Comparison of ENCODE assay signal across 8 cellular contexts in the genomic region with DNA sequence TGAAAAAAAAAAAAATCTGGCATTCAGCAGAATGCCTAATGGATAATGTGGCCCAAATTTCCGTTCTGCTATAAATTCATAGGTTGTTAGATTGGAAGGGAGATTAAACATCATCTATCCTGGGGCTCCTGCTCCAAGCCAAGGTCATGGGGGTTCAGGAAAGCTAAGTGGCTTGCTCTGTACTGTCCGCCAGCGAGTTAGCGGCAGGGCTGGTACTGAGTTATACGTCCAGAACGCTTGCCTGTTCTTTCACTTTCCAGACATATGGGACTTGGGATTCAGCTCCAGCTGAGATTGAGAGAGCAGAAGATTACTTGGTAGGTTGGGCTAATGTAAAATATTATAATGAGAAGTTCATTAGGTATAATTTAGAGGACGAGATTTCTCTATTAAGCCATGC. TPM values are rescaled to one million over a fixed set of nuclear protein-coding genes. Genes with fewer than 3 reads are reported as not detected.
DNase-seq lines count a peak whose midpoint lies in the region; ATAC-seq, FAIRE-seq and TF ChIP-seq lines count a peak whose summit lies in the region.

No MANE protein-coding gene starts in this region.

- POLR2A ChIA-PET in AG04449 (lab: Yijun Ruan, JAX) (interaction anchor here (0.6 to 1.7 kb wide), 3 partner anchors 108 to 320 kb away, joined by 3 to 6 read pairs (median 4); no protein-coding TSS in a partner anchor), PC-9 (lab: Charles Lee; ENCODE audit: unreplicated experiment) (interaction anchor here (1.0 kb wide), 1 partner anchor 292 kb away, joined by 6 read pairs; the partner anchor contains the start of gene TSPYL1)

- TF ChIP-seq CTCF in AG04449 (IDR thresholded peaks at IDR 0.05; ENCODE audit: insufficient read depth, low read length, missing control alignments), result no peak
- no peak for TF ChIP-seq CTCF in PC-9 (conservative IDR thresholded peaks at IDR 0.05)
- no peak for TF ChIP-seq CTCF in dorsolateral prefrontal cortex (IDR thresholded peaks at IDR 0.05 in 54 of 56, conservative IDR thresholded peaks at IDR 0.05 in 2 of 56; ENCODE audit: low read depth in 1 of 56, partially characterized antibody in 56 of 56)
- TF ChIP-seq CTCF in upper lobe of left lung (IDR thresholded peaks at IDR 0.05), result no peak

- no peak for TF ChIP-seq POLR2A in GM12892 (IDR thresholded peaks at IDR 0.05; ENCODE audit: low read depth, low read length)
- no peak for TF ChIP-seq POLR2A in upper lobe of left lung (IDR thresholded peaks at IDR 0.05)

- intact Hi-C loops in PC-9 (cut with micrococcal nuclease; ENCODE audit: unreplicated experiment) (loop anchor here (5.0 kb wide), 1 partner anchor 355 kb away; no protein-coding TSS in a partner anchor), dorsolateral prefrontal cortex (cut with DNase I) (loop anchor here in 1 of 2 donors (10.0 kb wide), 1 partner anchor 93 kb away; the partner anchor contains the start of gene ZUP1)

- H3F3A ChIP-seq in PC-9 (ENCODE audit: insufficient read depth, low read depth), result peaks cover 8% of the 10 kb centered on the region; the same call in 1 of the 2 replicates

- FAIRE-seq in GM12892 (lab: Jason Lieb, UNC), result peak; percentile 69

- no peaks in the 10 kb centered on the region for H3K9me2 ChIP-seq in PC-9 (ENCODE audit: insufficient read depth)

- peak overlapping the region; percentile 83 for H3K4me3 ChIP-seq in AG04449 (ENCODE audit: low read depth, low read length)
- peak overlapping the region; percentile 95 for H3K4me3 ChIP-seq in PC-9
- H3K4me3 ChIP-seq in dorsolateral prefrontal cortex, result peak overlapping the region; percentile 64 to 99 (median 88)
- peak overlapping the region; percentile 59 to 90 (median 79) for H3K4me3 ChIP-seq in upper lobe of left lung

- H4K20me1 ChIP-seq in PC-9 (ENCODE audit: insufficient read depth), result no peaks in the 10 kb centered on the region

- H3K4me1 ChIP-seq in PC-9 (replicated peaks; ENCODE audit: insufficient read depth) (peaks cover 30% of the 10 kb centered on the region), upper lobe of left lung (peaks cover 23 to 36% (median 25%) of the 10 kb centered on the region in 4 donors)

- CTCF ChIA-PET in AG04449 (lab: Yijun Ruan, JAX), result interaction anchor here (1.1 to 7.4 kb wide), 8 partner anchors 9 to 303 kb away, joined by 3 to 66 read pairs (median 20); no protein-coding TSS in a partner anchor
- CTCF ChIA-PET in PC-9 (lab: Charles Lee), result interaction anchor here (0.7 to 1.6 kb wide), 4 partner anchors 53 to 303 kb away, joined by 4 to 5 read pairs (median 4); partner anchors contain the start of gene CALHM5

- ATAC-seq in upper lobe of left lung (ENCODE audit: low FRiP score in 2 of 2), result peak in 1 of 2 donors; percentile 40
- no peak for ATAC-seq in GM21360 (IDR thresholded peaks at IDR 0.05; ENCODE audit: unreplicated experiment)

- BruUV-seq in PC-9 (replicated peaks; lab: Mats Ljungman, UMichigan), result no TSS peak

- 4 to 7% methylated on average over 7 of the region's 7 CpGs for WGBS in upper lobe of left lung, 2 donors

- peak overlapping the region; percentile 81 for H3K4me2 ChIP-seq in PC-9

- peak overlapping the region; percentile 92 for H2AFZ ChIP-seq in PC-9

- DNase-seq in AG04449 (ENCODE audit: low read depth, low spot score) (no peak), GM12892 (ENCODE audit: insufficient read length) (no peak), PC-9 (peak in 1 of 2 experiments; percentile 11), dorsolateral prefrontal cortex (peak in 1 of 10 donors; percentile 10), lung microvascular endothelial cell (ENCODE audit: low read depth in 2 of 2) (peak; percentile 52 to 65), upper lobe of left lung (peak in 1 of 2 donors; percentile 57), activated gamma-delta T cell treated with Interleukin-2 at 50 U/mL for 16 hours (no peak)

- no peak for TF ChIP-seq EP300 in upper lobe of left lung (IDR thresholded peaks at IDR 0.05)

- peaks cover 68% of the 10 kb centered on the region for H3K79me2 ChIP-seq in PC-9 (ENCODE audit: low read depth)

- H3K36me3 ChIP-seq in PC-9 (ENCODE audit: low read depth) (0 out of 2 replicates have a peak, but pooled peaks cover 3% of the 10 kb centered on the region), upper lobe of left lung (peaks cover 0 to 20% (median 3%) of the 10 kb centered on the region in 4 donors)

- H3K27me3 ChIP-seq in PC-9 (ENCODE audit: insufficient read depth, low read depth) (no peaks in the 10 kb centered on the region), dorsolateral prefrontal cortex (no peaks in the 10 kb centered on the region), upper lobe of left lung (no peaks in the 10 kb centered on the region)

- H3K27ac ChIP-seq in PC-9 (peak overlapping the region; percentile 60; the same call in 1 of the 2 replicates), dorsolateral prefrontal cortex (peak overlapping the region in 20 of 59 donors; percentile 78 to 96 (median 88)), upper lobe of left lung (peak overlapping the region; percentile 89 to 94 (median 92))

- H3K9me3 ChIP-seq in PC-9 (ENCODE audit: insufficient read depth, low read depth) (no peaks in the 10 kb centered on the region), upper lobe of left lung (no peaks in the 10 kb centered on the region)

RNA-seq across cellular contexts. Expression of gene RWDD1, which starts 0.9 kb away (rescaled TPM):
- 62.7 TPM for polyA plus RNA-seq in GM12892 (2012; ENCODE audit: missing spikeins)
- total RNA-seq in PC-9 (2021), result 21.5 and 22.9 TPM in 2 replicates
- total RNA-seq in dorsolateral prefrontal cortex, result 10 to 100 TPM; 25.9 to 50.3 (median 37.6) TPM
- total RNA-seq in lung microvascular endothelial cell, result 17.0 and 19.2 TPM in 2 replicates
- 10 to 100 TPM; 11.5 to 35.1 (median 30.9) TPM for total RNA-seq in upper lobe of left lung

RNA-seq across cellular contexts. Expression of gene CALHM4, which starts 18.6 kb away (rescaled TPM):
- polyA plus RNA-seq in GM12892 (2012; ENCODE audit: missing spikeins), result not detected
- not detected in 2 replicates for total RNA-seq in PC-9 (2021)
- total RNA-seq in dorsolateral prefrontal cortex, result under 1 TPM in 3 of 120 experiments, not detected in 117; 0.44 to 0.63 (median 0.50) TPM
- 0.22 TPM in 1 of 2 replicates, not detected in the other for total RNA-seq in lung microvascular endothelial cell
- total RNA-seq in upper lobe of left lung, result not detected

RNA-seq across cellular contexts. Expression of gene TRAPPC3L, which starts 26.7 kb away (rescaled TPM):
- polyA plus RNA-seq in GM12892 (2012; ENCODE audit: missing spikeins), result not detected
- total RNA-seq in PC-9 (2021) (not detected in 2 replicates), dorsolateral prefrontal cortex (under 1 TPM in 8 of 120 experiments, not detected in 112; 0.11 to 0.60 (median 0.20) TPM), lung microvascular endothelial cell (under 0.01 TPM in 1 of 2 replicates, not detected in the other), upper lobe of left lung (1 to 10 TPM in 1 of 6 donors, under 1 TPM in 2, not detected in 3; 0.20 to 1.4 (median 0.29) TPM)

RNA-seq across cellular contexts. Expression of gene RSPH4A, which starts 44.1 kb away (rescaled TPM):
- polyA plus RNA-seq in GM12892 (2012; ENCODE audit: missing spikeins), result not detected
- 0.13 and 0.24 TPM in 2 replicates for total RNA-seq in PC-9 (2021)
- total RNA-seq in dorsolateral prefrontal cortex, result 1 to 10 TPM in 31 of 120 experiments, under 1 TPM in 86, not detected in 3; 0.18 to 2.0 (median 0.72) TPM
- 0.60 and 0.65 TPM in 2 replicates for total RNA-seq in lung microvascular endothelial cell
- total RNA-seq in upper lobe of left lung, result 10 to 100 TPM in 2 of 6 donors, 1 to 10 TPM in 4; 1.2 to 28.7 (median 4.7) TPM

Comparison
In these comparisons a context has a peak if more than half of its experiments do, and no peak if none do; other contexts are left out.
1. DNase-seq: peak in lung microvascular endothelial cell (2 of 2); none in AG04449 (single experiment), GM12892 (single experiment) and activated gamma-delta T cell treated with Interleukin-2 at 50 U/mL for 16 hours (single experiment).
2. Peak in every context shown above with its lines, with median percentiles within 50 percentile points of each other: H3K4me3 ChIP-seq.